In genomic region chr7:70574970-70575799, GRCh38 we compare ENCODE assay signal across 11 cellular contexts.
A peak's percentile ranks its signal among the peaks of the same experiment; 100 is the strongest.
DNase-seq lines count a peak whose midpoint lies in the region; ATAC-seq and TF ChIP-seq lines count a peak whose summit lies in the region.
"Had no signal": no experiment of that assay in that cellular context is flagged by ENCODE, and none has a peak within 500 bp of the region (broad histone marks: within the 10 kb centered on the region; RNA-seq: fewer than 3 reads in every experiment).

No MANE protein-coding gene starts in this region.

- CTCF ChIA-PET in activated CD4-positive, alpha-beta T cell treated with anti-CD3 and anti-CD28 coated beads for 36 hours (lab: Charles Lee): no interaction called here

- H3K27ac ChIP-seq in epithelial cell of prostate (peak overlapping the region; percentile 26), osteoblast (ENCODE audit: low read depth, low read length) (no peak overlapping the region)
- H3K27ac ChIP-seq: esophagus squamous epithelium had no signal

- H3K4me3 ChIP-seq in osteoblast (ENCODE audit: insufficient read depth, low read length): no peak overlapping the region
- H3K4me3 ChIP-seq: esophagus squamous epithelium had no signal

- H2AFZ ChIP-seq in osteoblast (ENCODE audit: low read length): no peak overlapping the region

- no peaks in the 10 kb centered on the region for H3K36me3 Mint-ChIP-seq in activated CD4-positive, alpha-beta T cell treated with anti-CD3 and anti-CD28 coated beads for 36 hours (ENCODE audit: low read depth)

- DNase-seq in HK-2 (ENCODE audit: unreplicated experiment): peak; percentile 18
- peak; percentile 92 to 98 for DNase-seq in NCI-H524 (lab: John Stamatoyannopoulos, UW)
- DNase-seq in epithelial cell of prostate (ENCODE audit: low read depth, low spot score): no peak
- DNase-seq in osteoblast (ENCODE audit: insufficient read length, low spot score, missing footprints): peak; percentile 70
- no peak for DNase-seq in HCEC 1CT
- DNase-seq in AML-193 (lab: John Stamatoyannopoulos, UW): no peak
- DNase-seq in posterior vena cava (ENCODE audit: low spot score): no peak
- no peak for DNase-seq in activated CD4-positive, alpha-beta T cell treated with anti-CD3 and anti-CD28 coated beads for 36 hours
- DNase-seq: activated CD8-positive, alpha-beta memory T cell treated with anti-CD3 and anti-CD28 coated beads, Interleukin-2, amount 50 U/mL, for 4 hours; esophagus squamous epithelium had no signal

- no peaks in the 10 kb centered on the region for H3K36me3 ChIP-seq in osteoblast (ENCODE audit: insufficient read depth, low read length)
- H3K36me3 ChIP-seq: esophagus squamous epithelium had no signal

- no peaks in the 10 kb centered on the region for H3K9me3 Mint-ChIP-seq in activated CD4-positive, alpha-beta T cell treated with anti-CD3 and anti-CD28 coated beads for 36 hours (ENCODE audit: low read depth)

- H3K4me1 Mint-ChIP-seq in activated CD4-positive, alpha-beta T cell treated with anti-CD3 and anti-CD28 coated beads for 36 hours: no peaks in the 10 kb centered on the region

- H4K20me1 ChIP-seq in osteoblast (ENCODE audit: insufficient read depth, low read length): no peaks in the 10 kb centered on the region

- no peaks in the 10 kb centered on the region for H3K79me2 ChIP-seq in osteoblast (ENCODE audit: insufficient read depth, low read length)

- intact Hi-C loops in posterior vena cava (cut with DNase I): no loop called here
- intact Hi-C loops in activated CD4-positive, alpha-beta T cell treated with anti-CD3 and anti-CD28 coated beads for 36 hours (cut with DNase I, micrococcal nuclease): no loop called here

- no peaks in the 10 kb centered on the region for H3K4me1 ChIP-seq in osteoblast (ENCODE audit: insufficient read depth, low read length)

- POLR2A ChIA-PET in activated CD4-positive, alpha-beta T cell treated with anti-CD3 and anti-CD28 coated beads for 36 hours (lab: Charles Lee): interaction anchor here (0.6 kb wide), 1 partner anchor 39 kb away, joined by 4 read pairs; no protein-coding TSS in a partner anchor

- H3K27ac Mint-ChIP-seq in activated CD4-positive, alpha-beta T cell treated with anti-CD3 and anti-CD28 coated beads for 36 hours: no peak overlapping the region
- H3K27ac Mint-ChIP-seq: progenitor cell of endocrine pancreas had no signal

- ATAC-seq in activated CD4-positive, alpha-beta T cell treated with anti-CD3 and anti-CD28 coated beads for 36 hours: no peak

- H3K9me3 ChIP-seq in osteoblast (ENCODE audit: low read depth, low read length): no peaks in the 10 kb centered on the region
- H3K9me3 ChIP-seq: esophagus squamous epithelium had no signal

- no peak overlapping the region for H3K4me3 Mint-ChIP-seq in activated CD4-positive, alpha-beta T cell treated with anti-CD3 and anti-CD28 coated beads for 36 hours

- H3K27me3 Mint-ChIP-seq in activated CD4-positive, alpha-beta T cell treated with anti-CD3 and anti-CD28 coated beads for 36 hours: no peaks in the 10 kb centered on the region

- no peaks in the 10 kb centered on the region for H3K27me3 ChIP-seq in osteoblast (ENCODE audit: insufficient read depth, low read length)
- H3K27me3 ChIP-seq: esophagus squamous epithelium had no signal

- H3K4me2 ChIP-seq in osteoblast (ENCODE audit: insufficient read depth, low read length): no peak overlapping the region

- no peak for TF ChIP-seq CTCF in osteoblast (IDR thresholded peaks at IDR 0.05; ENCODE audit: extremely low read depth, low read depth, low read length)

Comparison
In these comparisons a context has a peak if more than half of its experiments do, and no peak if none do; other contexts are left out.
1. DNase-seq: peak in HK-2 (single experiment), NCI-H524 (2 of 2) and osteoblast (single experiment); none in epithelial cell of prostate (single experiment), HCEC 1CT (single experiment), AML-193 (0 of 2), posterior vena cava (single experiment) and activated CD4-positive, alpha-beta T cell treated with anti-CD3 and anti-CD28 coated beads for 36 hours (single experiment).